Comparison of ENCODE assay signal across 14 cellular contexts in the genomic region with DNA sequence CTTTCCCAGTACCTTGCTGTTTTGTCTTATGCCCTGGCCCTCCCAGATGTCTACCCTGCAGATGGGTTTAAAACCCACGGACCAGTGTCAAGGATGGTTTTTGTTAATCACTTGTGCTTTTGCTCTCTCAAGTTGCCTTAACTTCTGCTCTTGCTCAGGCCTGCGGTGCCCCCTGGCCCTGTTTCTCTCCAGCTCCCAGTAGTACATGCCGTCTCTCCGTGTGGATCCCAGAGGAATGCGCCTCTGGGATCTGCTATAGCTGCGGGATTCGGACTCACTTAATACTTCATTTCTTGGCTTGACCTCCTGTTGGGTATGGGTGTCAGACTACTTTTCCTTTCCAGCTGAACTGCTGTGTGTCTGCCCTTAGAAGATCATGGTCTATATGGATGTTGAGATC. TPM values are rescaled to one million over a fixed set of nuclear protein-coding genes. Genes with fewer than 3 reads are reported as not detected.
DNase-seq lines count a peak whose midpoint lies in the region; ATAC-seq and TF ChIP-seq lines count a peak whose summit lies in the region.
"Had no signal": no experiment of that assay in that cellular context is flagged by ENCODE, and none has a peak within 500 bp of the region (broad histone marks: within the 10 kb centered on the region; RNA-seq: fewer than 3 reads in every experiment).

No MANE protein-coding gene starts in this region.

- no peaks in the 10 kb centered on the region for H3K27me3 Mint-ChIP-seq in natural killer cell (ENCODE audit: low read depth in 2 of 2)

- peaks cover 94 to 96% of the 10 kb centered on the region in 2 donors for H3K4me1 Mint-ChIP-seq in natural killer cell

- intact Hi-C loops in natural killer cell (cut with micrococcal nuclease): no loop called here
- intact Hi-C loops in tibial artery (cut with DNase I; ENCODE audit: low total_unique reads): no loop called here

- H3K36me3 ChIP-seq in RWPE2 (ENCODE audit: low read depth): peaks cover 35% of the 10 kb centered on the region
- H3K36me3 ChIP-seq in tibial artery: no peaks in the 10 kb centered on the region

- H3K27ac ChIP-seq in RWPE2 (ENCODE audit: poor library complexity, severe bottlenecking) (peak overlapping the region; percentile 93), coronary artery (peak overlapping the region; percentile 95 to 96), tibial artery (peak overlapping the region; percentile 88 to 91)

- DNase-seq in RWPE2 (ENCODE audit: low spot score) (peak; percentile 29), coronary artery (ENCODE audit: low spot score) (no peak), natural killer cell (no peak), tibial artery (peak in 1 of 2 donors; percentile 79), inferior parietal cortex (ENCODE audit: extremely low spot score) (no peak), NOMO-1 (lab: John Stamatoyannopoulos, UW; ENCODE audit: unreplicated experiment in 2 of 2) (no peak)
- DNase-seq: activated CD4-positive, alpha-beta T cell treated with anti-CD3 and anti-CD28 coated beads, Interleukin-2, amount 10 ng/mL, durations not matched to agents 24 days and 14 days; effector CD8-positive, alpha-beta T cell; GDM1; NCI-H1092; NCI-H345; stimulated activated naive B cell treated with anti-CD40 and anti-IgM and Interleukin-4, amounts not matched to agents 10 μg/mL and 1 μg/mL and 100 μg/mL, for 72 hours; T-helper 2 cell had no signal

- no peak for TF ChIP-seq CTCF in RWPE2 (IDR thresholded peaks at IDR 0.05; ENCODE audit: poor library complexity, severe bottlenecking)
- no peak for TF ChIP-seq CTCF in coronary artery (IDR thresholded peaks at IDR 0.05)
- TF ChIP-seq CTCF in natural killer cell (IDR thresholded peaks at IDR 0.05): no peak
- TF ChIP-seq CTCF in tibial artery (IDR thresholded peaks at IDR 0.05): no peak

- H3K4me3 ChIP-seq in RWPE2 (ENCODE audit: severe bottlenecking) (no peak overlapping the region), coronary artery (peak overlapping the region; percentile 48), tibial artery (peak overlapping the region in 1 of 2 donors; percentile 54)

- peak overlapping the region; percentile 76 to 86 for H3K27ac Mint-ChIP-seq in natural killer cell
- H3K27ac Mint-ChIP-seq: activated CD4-positive, alpha-beta T cell treated with anti-CD3 and anti-CD28 coated beads, Interleukin-2, amount 10 ng/mL, durations not matched to agents 24 days and 14 days; stimulated activated naive B cell treated with anti-CD40 and anti-IgM and Interleukin-4, amounts not matched to agents 10 μg/mL and 1 μg/mL and 100 μg/mL, for 72 hours had no signal

- peaks cover 0 to under 1% of the 10 kb centered on the region in 2 donors for H3K9me3 Mint-ChIP-seq in natural killer cell

- H3K4me3 Mint-ChIP-seq in natural killer cell: peak overlapping the region; percentile 13
- H3K4me3 Mint-ChIP-seq: activated CD4-positive, alpha-beta T cell treated with anti-CD3 and anti-CD28 coated beads, Interleukin-2, amount 10 ng/mL, durations not matched to agents 24 days and 14 days; stimulated activated naive B cell treated with anti-CD40 and anti-IgM and Interleukin-4, amounts not matched to agents 10 μg/mL and 1 μg/mL and 100 μg/mL, for 72 hours had no signal

- ATAC-seq in RWPE2 (ENCODE audit: low read depth) (no peak), natural killer cell (no peak), GM21529 (IDR thresholded peaks at IDR 0.05; ENCODE audit: unreplicated experiment) (no peak)
- ATAC-seq: stimulated activated naive B cell treated with anti-CD40 and anti-IgM and Interleukin-4, amounts not matched to agents 10 μg/mL and 1 μg/mL and 100 μg/mL, for 72 hours had no signal

- H3K36me3 Mint-ChIP-seq in natural killer cell: peaks cover 7% of the 10 kb centered on the region

- H3K9me3 ChIP-seq in RWPE2 (ENCODE audit: severe bottlenecking): peaks cover under 1% of the 10 kb centered on the region
- H3K9me3 ChIP-seq in tibial artery: no peaks in the 10 kb centered on the region

- H3K27me3 ChIP-seq in RWPE2 (ENCODE audit: insufficient read depth, poor library complexity, severe bottlenecking) (no peaks in the 10 kb centered on the region), tibial artery (no peaks in the 10 kb centered on the region)

- peaks cover 98% of the 10 kb centered on the region for H3K4me1 ChIP-seq in RWPE2 (ENCODE audit: insufficient read depth, poor library complexity, severe bottlenecking)
- peaks cover 9 to 96% (median 88%) of the 10 kb centered on the region in 4 donors for H3K4me1 ChIP-seq in tibial artery

RNA-seq across cellular contexts. Expression of gene PLEKHG3, which starts 14.5 kb away (rescaled TPM):
- 100 to 1,000 TPM; 184 to 285 (median 225) TPM for total RNA-seq in natural killer cell
